ENCODE assay signal across 34 cellular contexts in the genomic region with DNA sequence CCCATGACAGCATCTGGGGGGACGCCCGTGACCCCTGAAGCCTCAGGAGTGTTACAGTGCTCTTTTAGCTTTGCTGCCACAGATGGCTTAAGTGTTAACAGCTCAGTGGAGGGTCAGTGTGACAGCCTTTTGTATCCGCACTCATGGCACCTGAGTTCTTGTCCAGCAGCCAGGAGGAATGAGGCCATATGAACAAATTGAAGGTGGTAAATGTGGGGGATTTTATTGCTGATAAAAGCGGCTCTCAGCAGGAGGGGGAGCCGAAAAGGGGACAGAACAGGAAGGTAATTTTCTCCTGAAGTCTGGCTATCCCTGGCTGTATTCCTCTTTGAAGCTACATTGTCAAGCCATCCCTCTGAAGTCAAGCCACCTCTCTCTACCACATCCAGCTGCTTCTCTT.
"Had no signal": no experiment of that assay in that cellular context is flagged by ENCODE, and none has a peak within 500 bp of the region (broad histone marks: within the 10 kb centered on the region; RNA-seq: fewer than 3 reads in every experiment).

No MANE protein-coding gene starts in this region.

- H3K27me3 Mint-ChIP-seq: activated B cell treated with CpG ODN at 0.5 μM for 24 hours; activated CD4-positive, alpha-beta memory T cell treated with anti-CD3 and anti-CD28 coated beads for 36 hours; activated CD4-positive, alpha-beta T cell treated with anti-CD3 and anti-CD28 coated beads, Interleukin-2, amount 10 ng/mL, durations not matched to agents 24 days and 14 days; activated CD8-positive, alpha-beta T cell treated with anti-CD3 and anti-CD28 coated beads for 36 hours; activated naive CD8-positive, alpha-beta T cell treated with anti-CD3 and anti-CD28 coated beads for 36 hours had no signal

- H3K27ac ChIP-seq: adrenal gland, body of pancreas, brain microvascular endothelial cell, breast epithelium, VCaP had no signal

- H3K36me3 ChIP-seq: adrenal gland, brain microvascular endothelial cell, breast epithelium had no signal

- H3K27me3 ChIP-seq: adrenal gland, body of pancreas, brain microvascular endothelial cell, breast epithelium had no signal

- DNase-seq: activated B cell treated with CpG ODN at 0.5 μM for 24 hours; activated CD4-positive, alpha-beta memory T cell treated with anti-CD3 and anti-CD28 coated beads for 36 hours; activated CD4-positive, alpha-beta T cell treated with anti-CD3 and anti-CD28 coated beads for 4 hours; activated CD4-positive, alpha-beta T cell treated with anti-CD3 and anti-CD28 coated beads, Interleukin-2, amount 10 ng/mL, durations not matched to agents 24 days and 14 days; activated CD4-positive, alpha-beta T cell treated with anti-CD3 and anti-CD28 coated beads, Interleukin-2, amount 50 U/mL, for 1 hour; activated CD4-positive, alpha-beta T cell treated with anti-CD3 and anti-CD28 coated beads, Interleukin-2, amount 50 U/mL, for 4 hours; activated CD4-positive, CD25-positive, alpha-beta regulatory T cell treated with anti-CD3 and anti-CD28 coated beads, Interleukin-2, amount 50 U/mL, for 72 hours; activated CD8-positive, alpha-beta memory T cell treated with anti-CD3 and anti-CD28 coated beads, Interleukin-2, amount 50 U/mL, for 4 hours; activated CD8-positive, alpha-beta T cell treated with anti-CD3 and anti-CD28 coated beads for 36 hours; activated effector memory CD4-positive, alpha-beta T cell treated with anti-CD3 and anti-CD28 coated beads, Interleukin-2, amount 50 U/mL, for 16 hours; activated gamma-delta T cell treated with Interleukin-2 at 50 U/mL for 16 hours; activated naive CD4-positive, alpha-beta T cell; activated naive CD4-positive, alpha-beta T cell treated with anti-CD3 and anti-CD28 coated beads for 36 hours; activated naive CD4-positive, alpha-beta T cell treated with anti-CD3 and anti-CD28 coated beads, Interleukin-2, amount 50 U/mL, for 16 hours; activated naive CD8-positive, alpha-beta T cell treated with anti-CD3 and anti-CD28 coated beads for 36 hours; activated T-cell treated with anti-CD3 and anti-CD28 coated beads for 4 hours; activated T-cell treated with anti-CD3 and anti-CD28 coated beads, Interleukin-2, amount 50 U/mL, for 1 hour; activated T-cell treated with anti-CD3 and anti-CD28 coated beads, Interleukin-2, amount 50 U/mL, for 4 hours; activated T-cell treated with anti-CD3 and anti-CD28 coated beads, Interleukin-2, amount 50 U/mL, for 72 hours; adrenal gland; amniotic stem cell; aorta; body of pancreas; brain microvascular endothelial cell; central memory CD4-positive, alpha-beta T cell; T-helper 2 cell; T-helper 9 cell had no signal

- H3K4me3 Mint-ChIP-seq: activated B cell treated with CpG ODN at 0.5 μM for 24 hours; activated CD4-positive, alpha-beta memory T cell treated with anti-CD3 and anti-CD28 coated beads for 36 hours; activated CD4-positive, alpha-beta T cell treated with anti-CD3 and anti-CD28 coated beads, Interleukin-2, amount 10 ng/mL, durations not matched to agents 24 days and 14 days; activated CD8-positive, alpha-beta T cell treated with anti-CD3 and anti-CD28 coated beads for 36 hours; activated naive CD4-positive, alpha-beta T cell treated with anti-CD3 and anti-CD28 coated beads for 36 hours; activated naive CD8-positive, alpha-beta T cell treated with anti-CD3 and anti-CD28 coated beads for 36 hours; activated T-cell treated with anti-CD3 and anti-CD28 coated beads, Interleukin-2, amount 50 U/mL, for 4 hours; activated T-cell treated with anti-CD3 and anti-CD28 coated beads, Interleukin-2, amount 50 U/mL, for 72 hours; activated T-helper 1 cell treated with anti-CD3 and anti-CD28 coated beads, Interleukin-12 subunit alpha, Interleukin-12 subunit beta, Interleukin-2, Interleukin-4 antibody, amounts not matched to agents 30 ng/mL and 10 ng/mL and 1 ng/mL, durations not matched to agents 14 hours and 24 hours and 36 hours; activated T-helper 17 cell treated with anti-CD3 and anti-CD28 coated beads, Interleukin-2, amount 50 U/mL, for 72 hours; T-helper 1 cell treated with Interleukin-12 subunit alpha and Interleukin-12 subunit beta and Interleukin-4 antibody, amounts not matched to agents 30 μg/mL and 1 μg/mL, for 36 hours; T-helper 2 cell treated with Interferon-gamma antibody and Interleukin-4, amounts not matched to agents 5 μg/mL and 100 μg/mL, for 36 hours had no signal

- H3K9me3 Mint-ChIP-seq: activated B cell treated with CpG ODN at 0.5 μM for 24 hours; activated CD4-positive, alpha-beta memory T cell treated with anti-CD3 and anti-CD28 coated beads for 36 hours; activated CD4-positive, alpha-beta T cell treated with anti-CD3 and anti-CD28 coated beads, Interleukin-2, amount 10 ng/mL, durations not matched to agents 24 days and 14 days; activated CD8-positive, alpha-beta T cell treated with anti-CD3 and anti-CD28 coated beads for 36 hours; activated naive CD4-positive, alpha-beta T cell treated with anti-CD3 and anti-CD28 coated beads for 36 hours; activated naive CD8-positive, alpha-beta T cell treated with anti-CD3 and anti-CD28 coated beads for 36 hours; activated T-cell treated with anti-CD3 and anti-CD28 coated beads, Interleukin-2, amount 50 U/mL, for 4 hours; activated T-cell treated with anti-CD3 and anti-CD28 coated beads, Interleukin-2, amount 50 U/mL, for 72 hours; activated T-helper 1 cell treated with anti-CD3 and anti-CD28 coated beads, Interleukin-12 subunit alpha, Interleukin-12 subunit beta, Interleukin-2, Interleukin-4 antibody, amounts not matched to agents 30 ng/mL and 10 ng/mL and 1 ng/mL, durations not matched to agents 14 hours and 24 hours and 36 hours; activated T-helper 17 cell treated with anti-CD3 and anti-CD28 coated beads, Interleukin-2, amount 50 U/mL, for 72 hours; T-helper 1 cell treated with Interleukin-12 subunit alpha and Interleukin-12 subunit beta and Interleukin-4 antibody, amounts not matched to agents 30 μg/mL and 1 μg/mL, for 36 hours; T-helper 2 cell treated with Interferon-gamma antibody and Interleukin-4, amounts not matched to agents 5 μg/mL and 100 μg/mL, for 36 hours had no signal

- H3K36me3 Mint-ChIP-seq: activated CD4-positive, alpha-beta memory T cell treated with anti-CD3 and anti-CD28 coated beads for 36 hours; activated naive CD4-positive, alpha-beta T cell treated with anti-CD3 and anti-CD28 coated beads, Interleukin-2, amount 50 U/mL, for 72 hours; activated naive CD8-positive, alpha-beta T cell treated with anti-CD3 and anti-CD28 coated beads for 36 hours had no signal

- H3K4me1 Mint-ChIP-seq: activated B cell treated with CpG ODN at 0.5 μM for 24 hours; activated CD4-positive, alpha-beta T cell treated with anti-CD3 and anti-CD28 coated beads, Interleukin-2, amount 10 ng/mL, durations not matched to agents 24 days and 14 days; activated naive CD8-positive, alpha-beta T cell treated with anti-CD3 and anti-CD28 coated beads for 36 hours; activated T-helper 17 cell treated with anti-CD3 and anti-CD28 coated beads, Interleukin-2, amount 50 U/mL, for 72 hours had no signal

- ATAC-seq: activated CD8-positive, alpha-beta T cell treated with anti-CD3 and anti-CD28 coated beads for 36 hours; activated naive CD4-positive, alpha-beta T cell treated with anti-CD3 and anti-CD28 coated beads, Interleukin-2, amount 50 U/mL, for 72 hours; activated T-cell treated with anti-CD3 and anti-CD28 coated beads, Interleukin-2, amount 50 U/mL, for 4 hours; activated T-cell treated with anti-CD3 and anti-CD28 coated beads, Interleukin-2, amount 50 U/mL, for 72 hours; activated T-helper 17 cell treated with anti-CD3 and anti-CD28 coated beads, Interleukin-2, amount 50 U/mL, for 72 hours; body of pancreas had no signal

- H3K4me3 ChIP-seq: adrenal gland, body of pancreas, breast epithelium had no signal

- H3K4me1 ChIP-seq: breast epithelium had no signal

- H3K27ac Mint-ChIP-seq: activated B cell treated with CpG ODN at 0.5 μM for 24 hours; activated CD4-positive, alpha-beta memory T cell treated with anti-CD3 and anti-CD28 coated beads for 36 hours; activated CD4-positive, alpha-beta T cell treated with anti-CD3 and anti-CD28 coated beads, Interleukin-2, amount 10 ng/mL, durations not matched to agents 24 days and 14 days; activated CD8-positive, alpha-beta T cell treated with anti-CD3 and anti-CD28 coated beads for 36 hours; activated naive CD4-positive, alpha-beta T cell treated with anti-CD3 and anti-CD28 coated beads for 36 hours; activated naive CD4-positive, alpha-beta T cell treated with anti-CD3 and anti-CD28 coated beads, Interleukin-2, amount 50 U/mL, for 72 hours; activated naive CD8-positive, alpha-beta T cell treated with anti-CD3 and anti-CD28 coated beads for 36 hours; activated T-cell treated with anti-CD3 and anti-CD28 coated beads, Interleukin-2, amount 50 U/mL, for 72 hours; activated T-helper 1 cell treated with anti-CD3 and anti-CD28 coated beads, Interleukin-12 subunit alpha, Interleukin-12 subunit beta, Interleukin-2, Interleukin-4 antibody, amounts not matched to agents 30 ng/mL and 10 ng/mL and 1 ng/mL, durations not matched to agents 14 hours and 24 hours and 36 hours; activated T-helper 17 cell treated with anti-CD3 and anti-CD28 coated beads, Interleukin-2, amount 50 U/mL, for 72 hours; T-helper 1 cell treated with Interleukin-12 subunit alpha and Interleukin-12 subunit beta and Interleukin-4 antibody, amounts not matched to agents 30 μg/mL and 1 μg/mL, for 36 hours; T-helper 2 cell treated with Interferon-gamma antibody and Interleukin-4, amounts not matched to agents 5 μg/mL and 100 μg/mL, for 36 hours had no signal
